Comparison of ENCODE assay signal across 8 cellular contexts in genomic region chr7:139231513-139232376, GRCh38. TPM values are rescaled to one million over a fixed set of nuclear protein-coding genes. Genes with fewer than 3 reads are reported as not detected.
DNase-seq lines count a peak whose midpoint lies in the region; ATAC-seq, FAIRE-seq and TF ChIP-seq lines count a peak whose summit lies in the region.

No MANE protein-coding gene starts in this region.

- TF ChIP-seq CTCF in endothelial cell of umbilical vein (IDR thresholded peaks at IDR 0.05; ENCODE audit: extremely low read depth in 1 of 2, insufficient read depth in 1 of 2, low read depth in 1 of 2, low read length in 2 of 2) (no peak), testis (IDR thresholded peaks at IDR 0.05) (no peak)

- intact Hi-C loops in endothelial cell of umbilical vein (cut with micrococcal nuclease) (loop anchor here (1.0 to 5.0 kb wide), 6 partner anchors 98 to 344 kb away; partner anchors contain the start of genes KIAA1549, LUC7L2 and ZC3HAV1), testis (cut with DNase I; ENCODE audit: low total_unique reads) (no loop called here)

- peaks cover 3% of the 10 kb centered on the region for H3K36me3 Mint-ChIP-seq in activated CD8-positive, alpha-beta memory T cell treated with anti-CD3 and anti-CD28 coated beads, Interleukin-2, amount 10 ng/mL, durations not matched to agents 7 days and 5 days

- H3K27ac Mint-ChIP-seq in activated CD8-positive, alpha-beta memory T cell treated with anti-CD3 and anti-CD28 coated beads, Interleukin-2, amount 10 ng/mL, durations not matched to agents 7 days and 5 days: peak overlapping the region; percentile 69

- peaks cover 21% of the 10 kb centered on the region for H3K27me3 Mint-ChIP-seq in activated CD8-positive, alpha-beta memory T cell treated with anti-CD3 and anti-CD28 coated beads, Interleukin-2, amount 10 ng/mL, durations not matched to agents 7 days and 5 days

- H3K4me3 ChIP-seq in HAP-1: peak overlapping the region; percentile 99
- H3K4me3 ChIP-seq in endothelial cell of umbilical vein (replicated peaks in 1 of 3; ENCODE audit: insufficient read depth in 1 of 3, low read depth in 1 of 3, low read length in 3 of 3): peak overlapping the region; percentile 35 to 72 (median 67)
- H3K4me3 ChIP-seq in testis: peak overlapping the region; percentile 82 to 100

- peak; percentile 46 for ATAC-seq in activated CD8-positive, alpha-beta memory T cell treated with anti-CD3 and anti-CD28 coated beads, Interleukin-2, amount 10 ng/mL, durations not matched to agents 7 days and 5 days

- peak overlapping the region; percentile 91 for H3K4me2 ChIP-seq in endothelial cell of umbilical vein (ENCODE audit: insufficient read depth, low read length)

- H3K9ac ChIP-seq in endothelial cell of umbilical vein (replicated peaks; ENCODE audit: extremely low read depth, insufficient read depth, low read length): peak overlapping the region; percentile 88

- no peaks in the 10 kb centered on the region for H3K9me3 Mint-ChIP-seq in activated CD8-positive, alpha-beta memory T cell treated with anti-CD3 and anti-CD28 coated beads, Interleukin-2, amount 10 ng/mL, durations not matched to agents 7 days and 5 days (ENCODE audit: low read depth)

- H3K79me2 ChIP-seq in endothelial cell of umbilical vein (ENCODE audit: control insufficient read depth, insufficient read depth, low read length): peaks cover 22% of the 10 kb centered on the region

- H3K4me1 Mint-ChIP-seq in activated CD8-positive, alpha-beta memory T cell treated with anti-CD3 and anti-CD28 coated beads, Interleukin-2, amount 10 ng/mL, durations not matched to agents 7 days and 5 days: peaks cover 16% of the 10 kb centered on the region

- dilution Hi-C loops in endothelial cell of umbilical vein (cut with MboI; ENCODE audit: extremely low pct_ligation_motif_present, low sequenced_read_pairs): no loop called here

- H4K20me1 ChIP-seq in endothelial cell of umbilical vein (replicated peaks; ENCODE audit: control insufficient read depth, extremely low read depth, insufficient read depth, low read length): no peaks in the 10 kb centered on the region

- peak overlapping the region; percentile 99 for H2AFZ ChIP-seq in endothelial cell of umbilical vein (ENCODE audit: low read depth, low read length)

- no peaks in the 10 kb centered on the region for H3K9me1 ChIP-seq in endothelial cell of umbilical vein (replicated peaks; ENCODE audit: control insufficient read depth, extremely low read depth, insufficient read depth, low read length)

- H3K36me3 ChIP-seq in HAP-1 (replicated peaks): 0 out of 2 replicates have a peak, but pooled peaks cover 2% of the 10 kb centered on the region
- peaks cover 0 to under 1% of the 10 kb centered on the region in 2 experiments for H3K36me3 ChIP-seq in endothelial cell of umbilical vein (ENCODE audit: control insufficient read depth in 2 of 2, extremely low read depth in 1 of 2, insufficient read depth in 2 of 2, low read length in 2 of 2)
- no peaks in the 10 kb centered on the region for H3K36me3 ChIP-seq in testis (ENCODE audit: low read depth, missing control alignments)

- in situ Hi-C loops in HAP-1 (cut with MboI; ENCODE audit: low sequenced_read_pairs): no loop called here

- DNase-seq in NCI-H1694 treated with DMSO at 0.1 percent for 48 hours (lab: John Stamatoyannopoulos, UW) (peak; percentile 5), NCI-H1694 (lab: John Stamatoyannopoulos, UW) (no peak), HAP-1 (ENCODE audit: low spot score in 2 of 2) (peak in 1 of 2 experiments; percentile 37), MV-4-11 (lab: John Stamatoyannopoulos, UW) (peak; percentile 33), endothelial cell of umbilical vein (ENCODE audit: low read depth, low spot score) (peak; percentile 29), myocyte (ENCODE audit: low read depth) (peak; percentile 49), testis (peak; percentile 58)
- DNase-seq in activated CD8-positive, alpha-beta memory T cell treated with anti-CD3 and anti-CD28 coated beads, Interleukin-2, amount 10 ng/mL, durations not matched to agents 7 days and 5 days: peak; percentile 51

- H3K27ac ChIP-seq in endothelial cell of umbilical vein (ENCODE audit: insufficient read depth, low read depth, low read length) (peak overlapping the region; percentile 45), testis (peak overlapping the region; percentile 90 to 98)

- POLR2A ChIA-PET in endothelial cell of umbilical vein (lab: Charles Lee): no interaction called here

- no TSS peak for BruUV-seq in endothelial cell of umbilical vein (replicated peaks; lab: Mats Ljungman, UMichigan)

- peak overlapping the region; percentile 93 for H3K4me3 Mint-ChIP-seq in activated CD8-positive, alpha-beta memory T cell treated with anti-CD3 and anti-CD28 coated beads, Interleukin-2, amount 10 ng/mL, durations not matched to agents 7 days and 5 days

- H3K27me3 ChIP-seq in HAP-1 (ENCODE audit: low read depth) (peaks cover 7% of the 10 kb centered on the region), endothelial cell of umbilical vein (ENCODE audit: control insufficient read depth in 2 of 2, insufficient read depth in 2 of 2, low read length in 2 of 2) (no peaks in the 10 kb centered on the region), testis (no peaks in the 10 kb centered on the region)

- peak; percentile 61 for FAIRE-seq in endothelial cell of umbilical vein (lab: Jason Lieb, UNC)

- H3K4me1 ChIP-seq in HAP-1 (peaks cover 8% of the 10 kb centered on the region; the same call in 1 of the 2 replicates), endothelial cell of umbilical vein (ENCODE audit: control insufficient read depth, extremely low read depth, insufficient read depth, low read length) (peaks cover 16% of the 10 kb centered on the region), testis (peaks cover 4% of the 10 kb centered on the region)

- no peak for TF ChIP-seq POLR2A in endothelial cell of umbilical vein (IDR thresholded peaks at IDR 0.05; ENCODE audit: low read depth, low read length)
- TF ChIP-seq POLR2A in testis (IDR thresholded peaks at IDR 0.05): no peak

- H3K9me3 ChIP-seq in HAP-1: no peaks in the 10 kb centered on the region
- no peaks in the 10 kb centered on the region for H3K9me3 ChIP-seq in endothelial cell of umbilical vein (replicated peaks; ENCODE audit: control insufficient read depth, insufficient read depth, low read length)
- no peaks in the 10 kb centered on the region for H3K9me3 ChIP-seq in testis

- CTCF ChIA-PET in activated CD8-positive, alpha-beta memory T cell treated with anti-CD3 and anti-CD28 coated beads, Interleukin-2, amount 10 ng/mL, durations not matched to agents 7 days and 5 days (lab: Charles Lee): interaction anchor here (0.6 to 1.8 kb wide), 4 partner anchors 11 to 175 kb away, joined by 3 to 5 read pairs (median 4); no protein-coding TSS in a partner anchor
- CTCF ChIA-PET in endothelial cell of umbilical vein (lab: Charles Lee): interaction anchor here (0.9 to 2.4 kb wide), 4 partner anchors 12 to 345 kb away, joined by 3 to 14 read pairs (median 3); no protein-coding TSS in a partner anchor

- 0 to 2% methylated on average over 27 to 74 of the region's 101 CpGs for WGBS in testis, 2 donors

TF ChIP-seq in endothelial cell of umbilical vein, 7 proteins besides CTCF, POLR2A, EP300 and RAD21:
- no peak for TF ChIP-seq POLR2AphosphoS5 (IDR thresholded peaks at IDR 0.05; ENCODE audit: insufficient read depth, low read depth, low read length)

RNA-seq across cellular contexts. Expression of gene UBN2, which starts 0.7 kb away (rescaled TPM):
- total RNA-seq in activated CD8-positive, alpha-beta memory T cell treated with anti-CD3 and anti-CD28 coated beads, Interleukin-2, amount 10 ng/mL, durations not matched to agents 7 days and 5 days: 10 to 100 TPM; 10.8 to 12.7 TPM
- 11.8 and 14.2 TPM in 2 replicates for total RNA-seq in endothelial cell of umbilical vein
- 1.8 and 2.2 TPM in 2 replicates for polyA plus RNA-seq in endothelial cell of umbilical vein
- 1.5 and 1.7 TPM in 2 replicates for polyA plus RNA-seq in endothelial cell of umbilical vein (2011; cell fraction: cytosol; rRNA removed)
- 10.2 and 11.7 TPM in 2 replicates for polyA plus RNA-seq in endothelial cell of umbilical vein (2011; cell fraction: nucleus; rRNA removed)
- 2.8 and 3.6 TPM in 2 replicates for polyA plus RNA-seq in endothelial cell of umbilical vein (2012)
- polyA minus RNA-seq in endothelial cell of umbilical vein: 9.4 and 10.6 TPM in 2 replicates
- 5.5 TPM for polyA minus RNA-seq in endothelial cell of umbilical vein (2011; cell fraction: cytosol; rRNA and poly(A)+ RNA removed)
- 13.8 and 18.5 TPM in 2 replicates for polyA minus RNA-seq in endothelial cell of umbilical vein (2011; cell fraction: nucleus; rRNA and poly(A)+ RNA removed)
- total RNA-seq in myocyte: 10.4 and 12.1 TPM in 2 replicates
- polyA plus RNA-seq in myocyte (2012): 3.3 TPM
- 10 to 100 TPM; 38.8 to 49.4 TPM for total RNA-seq in testis
- polyA plus RNA-seq in testis (ENCODE audit: insufficient read depth, low read depth, low replicate concordance): 36.6 TPM
